In genomic region chr17:10099051-10099571, GRCh38 we compare ENCODE assay signal across 10 cellular contexts.
DNase-seq lines count a peak whose midpoint lies in the region; ATAC-seq and TF ChIP-seq lines count a peak whose summit lies in the region.
"Had no signal": no experiment of that assay in that cellular context is flagged by ENCODE, and none has a peak within 500 bp of the region (broad histone marks: within the 10 kb centered on the region; RNA-seq: fewer than 3 reads in every experiment).

No MANE protein-coding gene starts in this region.

- H3K9me3 ChIP-seq in psoas muscle (no peaks in the 10 kb centered on the region), spleen (no peaks in the 10 kb centered on the region)
- H3K9me3 ChIP-seq: BE2C had no signal

- H3K27me3 ChIP-seq in psoas muscle (ENCODE audit: insufficient read depth in 3 of 3, low read length in 2 of 3) (no peaks in the 10 kb centered on the region), spleen (replicated peaks in 1 of 7) (no peaks in the 10 kb centered on the region)
- H3K27me3 ChIP-seq: BE2C had no signal

- H3K4me3 ChIP-seq in fibroblast of pulmonary artery (replicated peaks; ENCODE audit: low read depth, low read length) = no peak overlapping the region
- H3K4me3 ChIP-seq in psoas muscle = no peak overlapping the region
- no peak overlapping the region for H3K4me3 ChIP-seq in spleen

- no peaks in the 10 kb centered on the region for H3K4me1 ChIP-seq in psoas muscle
- peaks cover 0 to 35% (median 6%) of the 10 kb centered on the region in 6 donors for H3K4me1 ChIP-seq in spleen
- H3K4me1 ChIP-seq: BE2C had no signal

- peak overlapping the region; percentile 4 for H3K27ac ChIP-seq in psoas muscle
- H3K27ac ChIP-seq in spleen = no peak overlapping the region

- no peak for TF ChIP-seq POLR2A in spleen (IDR thresholded peaks at IDR 0.05)

- H3K36me3 ChIP-seq in psoas muscle (ENCODE audit: insufficient read depth in 1 of 2, low read depth in 1 of 2) (no peaks in the 10 kb centered on the region), spleen (no peaks in the 10 kb centered on the region)
- H3K36me3 ChIP-seq: BE2C had no signal

- TF ChIP-seq CTCF in AG09319 (IDR thresholded peaks at IDR 0.05; ENCODE audit: low read depth, low read length) (no peak), fibroblast of pulmonary artery (IDR thresholded peaks at IDR 0.05; ENCODE audit: low read length, missing control alignments) (no peak), psoas muscle (IDR thresholded peaks at IDR 0.05) (no peak), spleen (IDR thresholded peaks at IDR 0.05 in 8 of 11, conservative IDR thresholded peaks at IDR 0.05 in 3 of 11) (no peak)

- DNase-seq in AG09319 (ENCODE audit: extremely low read depth, low read depth) (peak; percentile 83), NCI-H226 (peak; percentile 48), fibroblast of pulmonary artery (ENCODE audit: low read depth) (peak; percentile 68), psoas muscle (no peak), NCI-H1436 treated with DMSO at 0.1 percent for 48 hours (lab: John Stamatoyannopoulos, UW) (no peak), AG08396 (ENCODE audit: low spot score) (no peak), spleen (no peak)
- no peak for DNase-seq in activated effector memory CD4-positive, alpha-beta T cell treated with anti-CD3 and anti-CD28 coated beads, Interleukin-2, amount 50 U/mL, for 16 hours
- DNase-seq: BE2C; effector memory CD4-positive, alpha-beta T cell had no signal

- WGBS in psoas muscle, 3 donors = 73 to 78% (median 74%) methylated on average over 8 of the region's 8 CpGs
- WGBS in spleen, 5 donors = 78 to 83% (median 82%) methylated on average over 8 of the region's 8 CpGs

- peak in 2 of 4 donors; percentile 36 to 56 for ATAC-seq in psoas muscle

- intact Hi-C loops in psoas muscle (cut with DNase I) = no loop called here
- intact Hi-C loops in spleen (cut with DNase I; ENCODE audit: low total_unique reads) = no loop called here

Comparison
In these comparisons a context has a peak if more than half of its experiments do, and no peak if none do; other contexts are left out.
1. DNase-seq: peak in AG09319 (single experiment), NCI-H226 (single experiment) and fibroblast of pulmonary artery (single experiment); none in psoas muscle (0 of 2), NCI-H1436 treated with DMSO at 0.1 percent for 48 hours (single experiment), activated effector memory CD4-positive, alpha-beta T cell treated with anti-CD3 and anti-CD28 coated beads, Interleukin-2, amount 50 U/mL, for 16 hours (single experiment), AG08396 (single experiment) and spleen (single experiment).